ENCODE assay signal across 8 cellular contexts in genomic region chr13:23020246-23020843, GRCh38.
DNase-seq lines count a peak whose midpoint lies in the region; TF ChIP-seq lines count a peak whose summit lies in the region.

No MANE protein-coding gene starts in this region.

- no peak overlapping the region for H3K27ac ChIP-seq in A673 (ENCODE audit: low read depth, low read length, poor library complexity, severe bottlenecking)
- H3K27ac ChIP-seq in stomach = no peak overlapping the region

- no peak for TF ChIP-seq EP300 in stomach (IDR thresholded peaks at IDR 0.05)

- H3K27me3 ChIP-seq in A673 (replicated peaks; ENCODE audit: insufficient read depth, low read depth, low read length, poor library complexity) = no peaks in the 10 kb centered on the region
- H3K27me3 ChIP-seq in stomach = peaks cover 0 to 4% (median 0%) of the 10 kb centered on the region in 3 donors

- DNase-seq in A673 (ENCODE audit: low spot score) (peak; percentile 67), GM12865 (ENCODE audit: low read depth) (peak; percentile 74), HEK293T (ENCODE audit: extremely low spot score) (peak; percentile 21), LoVo (ENCODE audit: low spot score) (peak; percentile 49), SK-MEL-5 (ENCODE audit: low read depth, low spot score) (peak; percentile 80), cerebellar cortex (ENCODE audit: low spot score) (peak; percentile 72), left kidney (ENCODE audit: low read depth, low spot score) (peak; percentile 86), stomach (peak; percentile 41)

- no peak overlapping the region for H3K4me3 ChIP-seq in A673 (ENCODE audit: low read depth, low read length, poor library complexity, severe bottlenecking)
- H3K4me3 ChIP-seq in GM12865 (ENCODE audit: low read depth, low read length) = no peak overlapping the region
- no peak overlapping the region for H3K4me3 ChIP-seq in stomach

- no peaks in the 10 kb centered on the region for H3K36me3 ChIP-seq in A673 (ENCODE audit: insufficient read depth, low read length, poor library complexity, severe bottlenecking)
- H3K36me3 ChIP-seq in stomach = no peaks in the 10 kb centered on the region

- CTCF ChIA-PET in A673 (lab: Charles Lee) (interaction anchor here (0.6 to 1.0 kb wide), 2 partner anchors 77 to 219 kb away, joined by 3 to 12 read pairs; no protein-coding TSS in a partner anchor), HEK293T (lab: Yijun Ruan, JAX) (interaction anchor here (0.6 to 1.0 kb wide), 3 partner anchors 218 to 1115 kb away, joined by 3 to 4 read pairs (median 3); no protein-coding TSS in a partner anchor)

- H3K9me3 ChIP-seq in A673 (ENCODE audit: low read depth, low read length, poor library complexity, severe bottlenecking) = peaks cover 6% of the 10 kb centered on the region
- H3K9me3 ChIP-seq in stomach = no peaks in the 10 kb centered on the region

- POLR2A ChIA-PET in A673 (lab: Charles Lee; ENCODE audit: low non-redundant PET) = no interaction called here
- POLR2A ChIA-PET in HEK293T (lab: Yijun Ruan, JAX) = no interaction called here

- no TSS peak for BruUV-seq in A673 (replicated peaks; lab: Mats Ljungman, UMichigan)

- WGBS in stomach, 5 donors = 17 to 19% (median 18%) methylated on average over 5 of the region's 5 CpGs

- TF ChIP-seq CTCF in A673 (conservative IDR thresholded peaks at IDR 0.05; ENCODE audit: low read depth, low read length) = peak; percentile 86
- peak; percentile 83 for TF ChIP-seq CTCF in GM12865 (IDR thresholded peaks at IDR 0.05; ENCODE audit: insufficient read depth, low read depth, low read length, missing control alignments)
- peak in 5 of 7 experiments; percentile 25 to 77 (median 66) for TF ChIP-seq CTCF in stomach (IDR thresholded peaks at IDR 0.05)

- in situ Hi-C loops in SK-MEL-5 (cut with HindIII; ENCODE audit: low pct_unique_long_range_greater_than_20kb, low sequenced_read_pairs) = no loop called here

- TF ChIP-seq POLR2A in stomach (IDR thresholded peaks at IDR 0.05) = no peak

- intact Hi-C loops in A673 (cut with micrococcal nuclease; ENCODE audit: unreplicated experiment) = loop anchor here (1.0 kb wide), 1 partner anchor 219 kb away; no protein-coding TSS in a partner anchor
- intact Hi-C loops in stomach (cut with DNase I; ENCODE audit: low total_unique reads) = no loop called here

- no peaks in the 10 kb centered on the region for H3K4me1 ChIP-seq in A673 (ENCODE audit: insufficient read depth, low read length, poor library complexity, severe bottlenecking)
- H3K4me1 ChIP-seq in stomach = no peaks in the 10 kb centered on the region

TF ChIP-seq in HEK293T, 16 proteins besides CTCF, POLR2A, EP300 and RAD21:
- TF ChIP-seq LEF1 (IDR thresholded peaks at IDR 0.05; ENCODE audit: borderline replicate concordance) (no peak), ARNT (IDR thresholded peaks at IDR 0.05) (no peak)

Comparison
In these comparisons a context has a peak if more than half of its experiments do, and no peak if none do; other contexts are left out.
1. DNase-seq: peak in every context shown above with its lines; median percentile 86 in left kidney; 80 in SK-MEL-5; 74 in GM12865; 72 in cerebellar cortex; 67 in A673; 49 in LoVo; 41 in stomach; 21 in HEK293T.